30 cellular contexts compared by ENCODE assay signal in genomic region chrX:140744085-140744484, GRCh38. TPM values are rescaled to one million over a fixed set of nuclear protein-coding genes. Genes with fewer than 3 reads are reported as not detected.
A peak's percentile ranks its signal among the peaks of the same experiment; 100 is the strongest.
DNase-seq lines count a peak whose midpoint lies in the region; ATAC-seq and TF ChIP-seq lines count a peak whose summit lies in the region.
"Had no signal": no experiment of that assay in that cellular context is flagged by ENCODE, and none has a peak within 500 bp of the region (broad histone marks: within the 10 kb centered on the region; RNA-seq: fewer than 3 reads in every experiment).

No MANE protein-coding gene starts in this region.

- no peaks in the 10 kb centered on the region for H3K36me3 Mint-ChIP-seq in activated CD4-positive, alpha-beta T cell treated with anti-CD3 and anti-CD28 coated beads for 36 hours (ENCODE audit: low read depth)
- H3K36me3 Mint-ChIP-seq: immature natural killer cell; natural killer cell treated with Interleukin-12 subunit alpha and Interleukin-12 subunit beta and Interleukin-15 and Interleukin-18, amount 100 ng/mL, for 72 hours had no signal

- ATAC-seq in activated CD4-positive, alpha-beta T cell treated with anti-CD3 and anti-CD28 coated beads for 36 hours = peak; percentile 60
- no peak for ATAC-seq in gastrocnemius medialis
- ATAC-seq in GM18907 (IDR thresholded peaks at IDR 0.05; ENCODE audit: unreplicated experiment) = no peak
- ATAC-seq in GM19467 (IDR thresholded peaks at IDR 0.05; ENCODE audit: unreplicated experiment) = no peak
- ATAC-seq: foreskin keratinocyte; left ventricle myocardium superior; natural killer cell treated with Interleukin-12 subunit alpha and Interleukin-12 subunit beta and Interleukin-15 and Interleukin-18, amount 100 ng/mL, for 72 hours had no signal

- no peak overlapping the region for H3K27ac Mint-ChIP-seq in activated CD4-positive, alpha-beta T cell treated with anti-CD3 and anti-CD28 coated beads for 36 hours
- H3K27ac Mint-ChIP-seq: immature natural killer cell; natural killer cell treated with Interleukin-12 subunit alpha and Interleukin-12 subunit beta and Interleukin-15 and Interleukin-18, amount 100 ng/mL, for 72 hours; T-helper 1 cell treated with Interleukin-12 subunit alpha and Interleukin-12 subunit beta and Interleukin-4 antibody, amounts not matched to agents 30 μg/mL and 1 μg/mL, for 36 hours had no signal

- H3K4me1 ChIP-seq in gastrocnemius medialis = no peaks in the 10 kb centered on the region
- H3K4me1 ChIP-seq: BE2C, Caco-2, foreskin keratinocyte, right atrium auricular region, SJCRH30, spleen, thyroid gland had no signal

- DNase-seq in activated CD4-positive, alpha-beta T cell treated with anti-CD3 and anti-CD28 coated beads for 36 hours = no peak
- DNase-seq in activated CD4-positive, alpha-beta T cell treated with anti-CD3 and anti-CD28 coated beads for 48 hours = no peak
- DNase-seq in ELR (ENCODE audit: low read depth) = peak; percentile 62
- peak; percentile 62 for DNase-seq in RPMI7951 (ENCODE audit: low read depth)
- peak; percentile 64 for DNase-seq in islet precursor cell
- DNase-seq in gastrocnemius medialis = no peak
- DNase-seq: 8988T; BE2C; brain microvascular endothelial cell; Caco-2; effector memory CD4-positive, alpha-beta T cell; foreskin keratinocyte; immature natural killer cell; left ventricle myocardium superior; midbrain; NCI-H1048; NCI-H187 treated with DMSO at 0.1 percent for 48 hours; NCI-H2227 treated with DMSO at 0.1 percent for 48 hours; NCI-H774; SJCRH30; spleen; stimulated activated CD4-positive, alpha-beta T cell treated with anti-CD3 and anti-CD28 coated beads, Interleukin-4, amount 100 ng/mL, for 24 hours; stimulated activated naive CD4-positive, alpha-beta T cell treated with Interleukin-2 at 50 U/mL for 16 hours; thyroid gland had no signal

- H3K27ac ChIP-seq in gastrocnemius medialis = no peak overlapping the region
- H3K27ac ChIP-seq: brain microvascular endothelial cell, foreskin keratinocyte, right atrium auricular region, SJCRH30, spleen, thyroid gland had no signal

- peaks cover 7% of the 10 kb centered on the region for H3K4me1 Mint-ChIP-seq in activated CD4-positive, alpha-beta T cell treated with anti-CD3 and anti-CD28 coated beads for 36 hours
- H3K4me1 Mint-ChIP-seq: immature natural killer cell had no signal

- TF ChIP-seq POLR2A in gastrocnemius medialis (IDR thresholded peaks at IDR 0.05) = no peak

- CTCF ChIA-PET in activated CD4-positive, alpha-beta T cell treated with anti-CD3 and anti-CD28 coated beads for 36 hours (lab: Charles Lee) = interaction anchor here (1.2 kb wide), 1 partner anchor 17 kb away, joined by 3 read pairs; no protein-coding TSS in a partner anchor

- no peaks in the 10 kb centered on the region for H3K27me3 Mint-ChIP-seq in activated CD4-positive, alpha-beta T cell treated with anti-CD3 and anti-CD28 coated beads for 36 hours

- H3K9me3 Mint-ChIP-seq in activated CD4-positive, alpha-beta T cell treated with anti-CD3 and anti-CD28 coated beads for 36 hours (ENCODE audit: low read depth) = no peaks in the 10 kb centered on the region
- H3K9me3 Mint-ChIP-seq: natural killer cell treated with Interleukin-12 subunit alpha and Interleukin-12 subunit beta and Interleukin-15 and Interleukin-18, amount 100 ng/mL, for 72 hours; T-helper 1 cell treated with Interleukin-12 subunit alpha and Interleukin-12 subunit beta and Interleukin-4 antibody, amounts not matched to agents 30 μg/mL and 1 μg/mL, for 36 hours had no signal

- in situ Hi-C loops in gastrocnemius medialis (cut with MboI; ENCODE audit: low sequenced_read_pairs in 4 of 4) = no loop called here

- intact Hi-C loops in activated CD4-positive, alpha-beta T cell treated with anti-CD3 and anti-CD28 coated beads for 36 hours (cut with DNase I, micrococcal nuclease) = no loop called here
- intact Hi-C loops in gastrocnemius medialis (cut with DNase I; ENCODE audit: low total_unique reads) = no loop called here

- H3K27me3 ChIP-seq in gastrocnemius medialis = no peaks in the 10 kb centered on the region
- H3K27me3 ChIP-seq: BE2C, brain microvascular endothelial cell, foreskin keratinocyte, right atrium auricular region, SJCRH30, spleen, thyroid gland had no signal

- POLR2A ChIA-PET in activated CD4-positive, alpha-beta T cell treated with anti-CD3 and anti-CD28 coated beads for 36 hours (lab: Charles Lee) = interaction anchor here (0.6 kb wide), 1 partner anchor 12 kb away, joined by 3 read pairs; no protein-coding TSS in a partner anchor

- H3K4me3 ChIP-seq in gastrocnemius medialis = no peak overlapping the region
- H3K4me3 ChIP-seq: right atrium auricular region, SJCRH30, spleen, thyroid gland had no signal

- no peak for TF ChIP-seq CTCF in gastrocnemius medialis (IDR thresholded peaks at IDR 0.05 in 4 of 5, conservative IDR thresholded peaks at IDR 0.05 in 1 of 5)

- H3K9me3 ChIP-seq in gastrocnemius medialis = no peaks in the 10 kb centered on the region
- H3K9me3 ChIP-seq: BE2C, Caco-2, right atrium auricular region, SJCRH30, spleen, thyroid gland had no signal

- H3K36me3 ChIP-seq in gastrocnemius medialis = no peaks in the 10 kb centered on the region
- H3K36me3 ChIP-seq: BE2C, brain microvascular endothelial cell, right atrium auricular region, SJCRH30, spleen, thyroid gland had no signal

- no peak overlapping the region for H3K4me3 Mint-ChIP-seq in activated CD4-positive, alpha-beta T cell treated with anti-CD3 and anti-CD28 coated beads for 36 hours
- H3K4me3 Mint-ChIP-seq: immature natural killer cell; natural killer cell treated with Interleukin-12 subunit alpha and Interleukin-12 subunit beta and Interleukin-15 and Interleukin-18, amount 100 ng/mL, for 72 hours; T-helper 1 cell treated with Interleukin-12 subunit alpha and Interleukin-12 subunit beta and Interleukin-4 antibody, amounts not matched to agents 30 μg/mL and 1 μg/mL, for 36 hours had no signal

RNA-seq across cellular contexts. Expression of gene LINC00632, which starts 34.5 kb away (rescaled TPM):
- 1 to 10 TPM in 1 of 2 experiments, under 1 TPM in 1; 0.62 to 1.3 TPM for total RNA-seq in activated CD4-positive, alpha-beta T cell treated with anti-CD3 and anti-CD28 coated beads for 36 hours
- 0.39 and 0.48 TPM in 2 replicates for total RNA-seq in RPMI7951 (2014; rRNA removed; shearing (Covaris generic))
- 1 to 10 TPM; 3.8 to 8.4 (median 4.9) TPM for total RNA-seq in gastrocnemius medialis
- total RNA-seq: Caco-2, foreskin keratinocyte, OCI-LY7 had no signal

Comparison
In these comparisons a context has a peak if more than half of its experiments do, and no peak if none do; other contexts are left out.
1. DNase-seq: peak in ELR (single experiment), RPMI7951 (single experiment) and islet precursor cell (single experiment); none in activated CD4-positive, alpha-beta T cell treated with anti-CD3 and anti-CD28 coated beads for 36 hours (single experiment), activated CD4-positive, alpha-beta T cell treated with anti-CD3 and anti-CD28 coated beads for 48 hours (single experiment) and gastrocnemius medialis (0 of 2).